Comparison of ENCODE assay signal across 11 cellular contexts in the genomic region with DNA sequence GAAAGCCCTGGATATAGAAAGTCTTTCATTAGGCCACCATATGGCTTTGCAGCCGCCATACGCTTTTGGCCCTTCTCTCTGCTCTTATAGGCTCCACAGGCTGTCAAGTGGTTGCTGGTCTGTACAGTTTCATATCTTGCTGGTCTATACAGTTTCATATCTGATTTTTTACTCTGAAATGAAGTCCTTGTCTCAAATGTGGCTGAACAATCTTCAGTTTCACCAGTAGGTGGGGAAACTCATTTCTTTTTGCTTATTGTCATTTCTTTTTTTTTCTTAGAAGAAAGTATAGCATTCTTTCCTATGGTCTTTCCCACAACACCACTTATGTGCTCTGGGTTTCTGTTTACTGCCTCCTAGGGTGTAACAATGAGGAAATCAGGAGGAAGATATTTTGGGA.
DNase-seq lines count a peak whose midpoint lies in the region; ATAC-seq and TF ChIP-seq lines count a peak whose summit lies in the region.
"Had no signal": no experiment of that assay in that cellular context is flagged by ENCODE, and none has a peak within 500 bp of the region (broad histone marks: within the 10 kb centered on the region; RNA-seq: fewer than 3 reads in every experiment).

No MANE protein-coding gene starts in this region.

- H2BK5ac ChIP-seq in mesenchymal stem cell (ENCODE audit: low read depth, low read length, poor library complexity, severe bottlenecking), result no peak overlapping the region

- 88% methylated on average over 2 of the region's 2 CpGs for WGBS in mesenchymal stem cell

- no peak overlapping the region for H4K91ac ChIP-seq in mesenchymal stem cell (ENCODE audit: low read length)

- no peak overlapping the region for H3K18ac ChIP-seq in mesenchymal stem cell (ENCODE audit: low read depth in 1 of 2, low read length in 2 of 2)

- in situ Hi-C loops in ACHN (cut with HindIII; ENCODE audit: low pct_ligation_motif_present, low pct_unique_long_range_greater_than_20kb, low sequenced_read_pairs), result no loop called here
- in situ Hi-C loops in brain microvascular endothelial cell (cut with HindIII; ENCODE audit: low pct_ligation_motif_present, low sequenced_read_pairs), result no loop called here

- DNase-seq in ACHN, result peak; percentile 14
- DNase-seq in brain microvascular endothelial cell, result no peak
- no peak for DNase-seq in 8988T
- no peak for DNase-seq in inferior parietal cortex (ENCODE audit: extremely low spot score)
- no peak for DNase-seq in mesenchymal stem cell
- no peak for DNase-seq in NOMO-1 treated with dmso at 0.1 percent for 144 hours (lab: John Stamatoyannopoulos, UW; ENCODE audit: unreplicated experiment)
- DNase-seq: CD4-positive, CD25-positive, alpha-beta regulatory T cell; cerebellar nuclear complex; right cardiac atrium had no signal

- H3K27ac ChIP-seq in brain microvascular endothelial cell (no peak overlapping the region), mesenchymal stem cell (ENCODE audit: low read length, poor library complexity, severe bottlenecking) (no peak overlapping the region)

- no peak overlapping the region for H2BK12ac ChIP-seq in mesenchymal stem cell (ENCODE audit: low read length in 2 of 2)

- peak; percentile 30; the same call in 1 of the 2 replicates for TF ChIP-seq CTCF in LNCAP (IDR thresholded peaks at IDR 0.05)
- peak; percentile 29 for TF ChIP-seq CTCF in brain microvascular endothelial cell (IDR thresholded peaks at IDR 0.05; ENCODE audit: low read depth, low read length, missing control alignments)

- H3K4me3 ChIP-seq in brain microvascular endothelial cell (ENCODE audit: low read depth, low read length), result no peak overlapping the region
- no peak overlapping the region for H3K4me3 ChIP-seq in mesenchymal stem cell (ENCODE audit: insufficient read depth in 1 of 2, low read depth in 1 of 2, low read length in 2 of 2)

- H3K4ac ChIP-seq in mesenchymal stem cell (ENCODE audit: low read depth in 1 of 2, low read length in 2 of 2), result no peak overlapping the region

- no peaks in the 10 kb centered on the region for H3K9me3 ChIP-seq in mesenchymal stem cell (ENCODE audit: control insufficient read depth, low read length)

- no peaks in the 10 kb centered on the region for H3K4me1 ChIP-seq in mesenchymal stem cell (ENCODE audit: control insufficient read depth, insufficient read depth, low read depth, low read length)

- H3K27me3 ChIP-seq in brain microvascular endothelial cell (replicated peaks), result no peaks in the 10 kb centered on the region
- no peaks in the 10 kb centered on the region for H3K27me3 ChIP-seq in mesenchymal stem cell (ENCODE audit: control insufficient read depth in 1 of 2, insufficient read depth in 1 of 2, low read length in 2 of 2)

- H3K9ac ChIP-seq in mesenchymal stem cell (ENCODE audit: low read length), result no peak overlapping the region

- peak; percentile 52 for ATAC-seq in GM19455 (IDR thresholded peaks at IDR 0.05; ENCODE audit: unreplicated experiment)
- ATAC-seq: right cardiac atrium had no signal

- H3K36me3 ChIP-seq in brain microvascular endothelial cell (replicated peaks) (no peaks in the 10 kb centered on the region), mesenchymal stem cell (ENCODE audit: control insufficient read depth in 1 of 2, insufficient read depth in 2 of 2, low read depth in 1 of 2, low read length in 2 of 2) (no peaks in the 10 kb centered on the region)

- H3K4me2 ChIP-seq in mesenchymal stem cell (ENCODE audit: low read length, poor library complexity, severe bottlenecking), result no peak overlapping the region

- no peak overlapping the region for H2AK5ac ChIP-seq in mesenchymal stem cell (ENCODE audit: low read length, severe bottlenecking)

- no peak overlapping the region for H4K8ac ChIP-seq in mesenchymal stem cell (ENCODE audit: low read length)

- H3K23ac ChIP-seq in mesenchymal stem cell (ENCODE audit: low read length in 2 of 2), result no peak overlapping the region

- no peak overlapping the region for H3K14ac ChIP-seq in mesenchymal stem cell (ENCODE audit: low read length in 2 of 2)

- no peak overlapping the region for H2BK120ac ChIP-seq in mesenchymal stem cell (ENCODE audit: low read depth, low read length)

- no peak overlapping the region for H2BK15ac ChIP-seq in mesenchymal stem cell (ENCODE audit: low read depth, poor library complexity, severe bottlenecking)

- no peaks in the 10 kb centered on the region for H3K79me1 ChIP-seq in mesenchymal stem cell (replicated peaks; ENCODE audit: low read length, poor library complexity, severe bottlenecking)

- no peak overlapping the region for H2AFZ ChIP-seq in mesenchymal stem cell (ENCODE audit: low read depth, low read length)
